ENCODE assay signal across 25 cellular contexts in genomic region chr2:37125404-37125803, GRCh38.
"Had no signal": no experiment of that assay in that cellular context is flagged by ENCODE, and none has a peak within 500 bp of the region (broad histone marks: within the 10 kb centered on the region; RNA-seq: fewer than 3 reads in every experiment).

No MANE protein-coding gene starts in this region.

- H3K27me3 ChIP-seq: esophagus squamous epithelium, heart right ventricle, left lung, neutrophil, pancreas, right atrium auricular region, spleen, transverse colon, upper lobe of right lung, uterus had no signal

- H3K36me3 ChIP-seq: uterus had no signal

- H3K4me3 ChIP-seq: esophagus squamous epithelium, heart right ventricle, left lung, mucosa of descending colon, pancreas, right atrium auricular region, skin epidermis, spleen, transverse colon, upper lobe of right lung, uterus had no signal

- DNase-seq: cortex of kidney; effector memory CD8-positive, alpha-beta T cell; erythroblast; esophagus squamous epithelium; foreskin melanocyte; glutamatergic neuron; heart right ventricle; hippocampal formation; left cardiac atrium; left lung; mesenchymal stem cell; mucosa of descending colon; naive thymus-derived CD8-positive, alpha-beta T cell; pancreas; spleen; stimulated activated naive B cell treated with anti-CD40 and anti-IgM and Interleukin-4, amounts not matched to agents 10 μg/mL and 1 μg/mL and 100 μg/mL, for 72 hours; transverse colon; upper lobe of right lung; uterus had no signal

- H3K4me1 ChIP-seq: esophagus squamous epithelium, heart right ventricle, left lung, pancreas, right atrium auricular region, spleen, transverse colon, upper lobe of right lung, uterus had no signal

- H3K9me3 Mint-ChIP-seq: effector memory CD8-positive, alpha-beta T cell; mesothelial cell of epicardium; naive thymus-derived CD8-positive, alpha-beta T cell; stimulated activated naive B cell treated with anti-CD40 and anti-IgM and Interleukin-4, amounts not matched to agents 10 μg/mL and 1 μg/mL and 100 μg/mL, for 72 hours; stimulated activated naive CD8-positive, alpha-beta T cell treated with anti-CD3 and anti-CD28 coated beads, Interleukin-15, Interleukin-2, amounts not matched to agents 100 ng/mL and 50 ng/mL, for 24 hours had no signal

- H3K4me1 Mint-ChIP-seq: mesothelial cell of epicardium; neural crest cell; stimulated activated naive B cell treated with anti-CD40 and anti-IgM and Interleukin-4, amounts not matched to agents 10 μg/mL and 1 μg/mL and 100 μg/mL, for 72 hours had no signal

- H3K27me3 Mint-ChIP-seq: effector memory CD8-positive, alpha-beta T cell; naive thymus-derived CD8-positive, alpha-beta T cell; stimulated activated naive B cell treated with anti-CD40 and anti-IgM and Interleukin-4, amounts not matched to agents 10 μg/mL and 1 μg/mL and 100 μg/mL, for 72 hours; stimulated activated naive CD8-positive, alpha-beta T cell treated with anti-CD3 and anti-CD28 coated beads, Interleukin-15, Interleukin-2, amounts not matched to agents 100 ng/mL and 50 ng/mL, for 24 hours had no signal

- H3K4me3 Mint-ChIP-seq: effector memory CD8-positive, alpha-beta T cell; mesothelial cell of epicardium; naive thymus-derived CD8-positive, alpha-beta T cell; neural crest cell; stimulated activated naive B cell treated with anti-CD40 and anti-IgM and Interleukin-4, amounts not matched to agents 10 μg/mL and 1 μg/mL and 100 μg/mL, for 72 hours; stimulated activated naive CD8-positive, alpha-beta T cell treated with anti-CD3 and anti-CD28 coated beads, Interleukin-15, Interleukin-2, amounts not matched to agents 100 ng/mL and 50 ng/mL, for 24 hours had no signal

- H3K9me3 ChIP-seq: esophagus squamous epithelium, heart right ventricle, left lung, mucosa of descending colon, neutrophil, pancreas, right atrium auricular region, spleen, transverse colon, upper lobe of right lung, uterus had no signal

- H3K27ac ChIP-seq: esophagus squamous epithelium, heart right ventricle, left lung, neutrophil, pancreas, right atrium auricular region, skin epidermis, spleen, transverse colon, upper lobe of right lung, uterus had no signal

- H3K27ac Mint-ChIP-seq: effector memory CD8-positive, alpha-beta T cell; mesothelial cell of epicardium; stimulated activated naive B cell treated with anti-CD40 and anti-IgM and Interleukin-4, amounts not matched to agents 10 μg/mL and 1 μg/mL and 100 μg/mL, for 72 hours; stimulated activated naive CD8-positive, alpha-beta T cell treated with anti-CD3 and anti-CD28 coated beads, Interleukin-15, Interleukin-2, amounts not matched to agents 100 ng/mL and 50 ng/mL, for 24 hours had no signal
